Comparison of ENCODE assay signal across 8 cellular contexts in the genomic region with DNA sequence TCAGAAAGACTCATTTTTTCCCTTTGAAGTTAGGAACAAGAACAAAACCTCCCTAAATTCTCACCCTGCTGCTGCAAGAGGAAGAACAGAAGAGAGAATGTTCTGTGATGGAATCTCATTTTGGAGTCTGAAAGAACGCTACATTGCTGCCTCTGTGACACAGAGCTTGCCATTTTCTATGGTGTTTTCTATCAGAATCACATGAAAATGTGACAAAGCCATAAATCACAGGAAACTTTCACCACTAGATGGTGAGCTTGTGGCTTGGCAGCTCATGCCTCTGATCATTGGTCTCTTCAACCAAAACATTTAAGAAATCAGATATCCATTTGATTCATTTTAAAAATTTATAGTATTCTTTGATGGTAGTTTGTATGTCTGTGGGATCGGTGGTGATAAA.
DNase-seq lines count a peak whose midpoint lies in the region; ATAC-seq and TF ChIP-seq lines count a peak whose summit lies in the region.

No MANE protein-coding gene starts in this region.

- TF ChIP-seq POLR2A in testis (IDR thresholded peaks at IDR 0.05), result no peak

- intact Hi-C loops in heart right ventricle (cut with DNase I) (loop anchor here in 6 of 10 donors (2.0 to 10.0 kb wide), 8 partner anchors 44 to 351 kb away; a partner anchor contains a TSS), testis (cut with DNase I; ENCODE audit: low total_unique reads) (no loop called here)

- H3K27ac ChIP-seq in heart right ventricle, result peak overlapping the region in 8 of 10 donors; percentile 43 to 76 (median 73)
- H3K27ac ChIP-seq in testis, result peak overlapping the region in 1 of 2 donors; percentile 83

- no peaks in the 10 kb centered on the region for H3K9me3 ChIP-seq in heart right ventricle
- H3K9me3 ChIP-seq in testis, result no peaks in the 10 kb centered on the region

- DNase-seq in NCI-H345 (lab: John Stamatoyannopoulos, UW), result peak; percentile 14
- no peak for DNase-seq in NCI-H345 treated with DMSO at 0.1 percent for 48 hours (lab: John Stamatoyannopoulos, UW; ENCODE audit: unreplicated experiment)
- DNase-seq in SHP77 treated with DMSO at 0.1 percent for 48 hours (lab: John Stamatoyannopoulos, UW), result peak; percentile 4
- DNase-seq in heart right ventricle, result peak in 1 of 2 donors; percentile 16
- DNase-seq in testis, result peak; percentile 16
- no peak for DNase-seq in mucosa of gallbladder (ENCODE audit: low spot score)
- DNase-seq in NK-92 treated with Interleukin-12 subunit alpha and Interleukin-12 subunit beta, amount 100 ng/mL, for 24 hours (lab: John Stamatoyannopoulos, UW), result no peak
- no peak for DNase-seq in HCEC 1CT

- peak in 6 of 8 donors; percentile 25 to 76 (median 58) for ATAC-seq in heart right ventricle

- TF ChIP-seq CTCF in heart right ventricle (IDR thresholded peaks at IDR 0.05) (peak; percentile 25 to 76 (median 52)), testis (IDR thresholded peaks at IDR 0.05) (peak; percentile 24 to 49 (median 43))

- H3K27me3 ChIP-seq in heart right ventricle (no peaks in the 10 kb centered on the region), testis (no peaks in the 10 kb centered on the region)

- H3K4me3 ChIP-seq in heart right ventricle (no peak overlapping the region), testis (no peak overlapping the region)

- no peaks in the 10 kb centered on the region for H3K36me3 ChIP-seq in heart right ventricle
- H3K36me3 ChIP-seq in testis (ENCODE audit: low read depth, missing control alignments), result no peaks in the 10 kb centered on the region

- 47 to 51% methylated on average over 2 of the region's 2 CpGs for WGBS in heart right ventricle, 2 donors
- WGBS in testis, 2 donors, result 37 to 54% methylated on average over 2 of the region's 2 CpGs

- peaks cover 0 to 32% (median 18%) of the 10 kb centered on the region in 9 donors for H3K4me1 ChIP-seq in heart right ventricle
- peaks cover 4% of the 10 kb centered on the region for H3K4me1 ChIP-seq in testis

Comparison
In these comparisons a context has a peak if more than half of its experiments do, and no peak if none do; other contexts are left out.
1. DNase-seq: peak in NCI-H345 (single experiment), SHP77 treated with DMSO at 0.1 percent for 48 hours (single experiment) and testis (single experiment); none in NCI-H345 treated with DMSO at 0.1 percent for 48 hours (single experiment), mucosa of gallbladder (single experiment), NK-92 treated with Interleukin-12 subunit alpha and Interleukin-12 subunit beta, amount 100 ng/mL, for 24 hours (single experiment) and HCEC 1CT (single experiment).